In genomic region chr1:27345272-27345671, GRCh38 we compare ENCODE assay signal across 17 cellular contexts. TPM values are rescaled to one million over a fixed set of nuclear protein-coding genes. Genes with fewer than 3 reads are reported as not detected.
"Had no signal": no experiment of that assay in that cellular context is flagged by ENCODE, and none has a peak within 500 bp of the region (broad histone marks: within the 10 kb centered on the region; RNA-seq: fewer than 3 reads in every experiment).

No MANE protein-coding gene starts in this region.

- H3K9me3 Mint-ChIP-seq: activated CD8-positive, alpha-beta T cell treated with anti-CD3 and anti-CD28 coated beads for 36 hours; nephron had no signal

- H3K4me2 ChIP-seq: hepatocyte had no signal

- H3K4me3 ChIP-seq: ascending aorta, hepatocyte, prostate gland had no signal

- H3K27ac Mint-ChIP-seq: nephron had no signal

- H3K36me3 ChIP-seq: ascending aorta, prostate gland had no signal

- H3K27me3 Mint-ChIP-seq: activated CD8-positive, alpha-beta T cell treated with anti-CD3 and anti-CD28 coated beads for 36 hours had no signal

- FAIRE-seq: bronchial epithelial cell, keratinocyte had no signal

- H3K27ac ChIP-seq: ascending aorta, hepatocyte, prostate gland had no signal

- H2AFZ ChIP-seq: hepatocyte had no signal

- H3K27me3 ChIP-seq: hepatocyte had no signal

- DNase-seq: activated CD8-positive, alpha-beta T cell treated with anti-CD3 and anti-CD28 coated beads for 36 hours; activated T-cell treated with anti-CD3 and anti-CD28 coated beads, Interleukin-2, amount 50 U/mL, for 48 hours; dermis blood vessel endothelial cell; stimulated activated CD4-positive, alpha-beta T cell treated with anti-CD3 and anti-CD28 coated beads, Interleukin-4, amount 100 ng/mL, for 24 hours; stimulated activated naive CD8-positive, alpha-beta T cell treated with anti-CD3 and anti-CD28 coated beads, Interleukin-15, Interleukin-2, amounts not matched to agents 100 U/mL and 50 U/mL, for 24 hours; T-helper 9 cell; trophoblast cell had no signal

- H3K9me3 ChIP-seq: ascending aorta, prostate gland had no signal

RNA-seq across cellular contexts. Expression of gene SYTL1, which starts 3.5 kb away (rescaled TPM):
- total RNA-seq: dermis blood vessel endothelial cell had no signal

RNA-seq across cellular contexts. Expression of gene FCN3, which starts 29.4 kb away (rescaled TPM):
- total RNA-seq: activated CD8-positive, alpha-beta T cell treated with anti-CD3 and anti-CD28 coated beads for 36 hours; chondrocyte; dermis blood vessel endothelial cell; hepatocyte had no signal
- polyA plus RNA-seq: hepatocyte, keratinocyte had no signal

RNA-seq across cellular contexts. Expression of gene CD164L2, which starts 37.9 kb away (rescaled TPM):
- total RNA-seq: activated CD8-positive, alpha-beta T cell treated with anti-CD3 and anti-CD28 coated beads for 36 hours; ascending aorta; chondrocyte; dermis blood vessel endothelial cell; hepatocyte; left lobe of liver; omental fat pad; right cardiac atrium had no signal
- polyA plus RNA-seq: right cardiac atrium had no signal
